8 cellular contexts compared by ENCODE assay signal in the genomic region with DNA sequence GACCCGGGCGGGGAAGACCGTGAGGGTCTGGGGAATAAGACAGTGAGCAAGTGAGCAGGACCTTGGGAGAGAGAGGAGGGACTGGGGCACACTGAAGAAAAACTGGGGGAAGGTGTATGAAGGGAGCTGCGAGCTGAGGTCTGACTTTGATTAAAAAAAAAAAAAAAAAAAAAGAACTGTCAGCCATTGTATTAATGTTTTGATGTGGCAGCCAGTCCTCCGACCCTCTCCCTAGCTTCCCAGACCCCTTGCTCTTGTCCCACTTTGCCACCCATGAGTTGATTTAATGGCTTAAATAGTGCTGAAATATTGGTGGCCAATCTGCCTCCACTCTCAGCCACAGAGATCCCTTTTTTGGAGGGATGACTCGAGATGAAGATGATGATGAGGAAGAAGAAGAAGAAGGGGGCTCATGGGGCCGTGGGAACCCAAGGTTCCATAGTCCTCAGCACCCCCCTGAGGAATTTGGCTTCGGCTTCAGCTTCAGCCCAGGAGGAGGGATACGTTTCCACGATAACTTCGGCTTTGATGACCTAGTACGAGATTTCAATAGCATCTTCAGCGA. TPM values are rescaled to one million over a fixed set of nuclear protein-coding genes. Genes with fewer than 3 reads are reported as not detected.
DNase-seq lines count a peak whose midpoint lies in the region; ATAC-seq and TF ChIP-seq lines count a peak whose summit lies in the region.

No MANE protein-coding gene starts in this region.

- H3K36me3 ChIP-seq in BE2C (peaks cover 25% of the 10 kb centered on the region), duodenal mucosa (ENCODE audit: control insufficient read depth in 1 of 2, insufficient read depth in 2 of 2, low read length in 2 of 2) (peaks cover 22 to 27% of the 10 kb centered on the region in 2 donors)

- H3K4me1 ChIP-seq in BE2C (no peaks in the 10 kb centered on the region), duodenal mucosa (ENCODE audit: control insufficient read depth in 1 of 2, insufficient read depth in 2 of 2, low read length in 2 of 2) (peaks cover 0 to 17% of the 10 kb centered on the region in 2 donors)

- DNase-seq in BE2C (no peak), LNCaP clone FGC (ENCODE audit: low read depth) (no peak), natural killer cell (no peak), NCI-H82 treated with DMSO at 0.1 percent for 48 hours (lab: John Stamatoyannopoulos, UW; ENCODE audit: unreplicated experiment) (no peak), HUDEP-2 (lab: John Stamatoyannopoulos, UW; ENCODE audit: unreplicated experiment in 76 of 76) (no peak)
- no peak for DNase-seq in stimulated activated CD4-positive, alpha-beta T cell treated with anti-CD3 and anti-CD28 coated beads, Interleukin-2, amount 100 ng/mL, for 48 hours

- H3K9me3 ChIP-seq in BE2C (no peaks in the 10 kb centered on the region), duodenal mucosa (ENCODE audit: control insufficient read depth in 1 of 2, low read length in 2 of 2) (no peaks in the 10 kb centered on the region)

- H3K9me3 Mint-ChIP-seq in natural killer cell = no peaks in the 10 kb centered on the region

- peak overlapping the region; percentile 99 for H3K4me3 ChIP-seq in BE2C (ENCODE audit: low read depth, low read length)
- H3K4me3 ChIP-seq in LNCaP clone FGC (ENCODE audit: low read depth, low read length) = peak overlapping the region; percentile 93
- H3K4me3 ChIP-seq in duodenal mucosa (ENCODE audit: low read depth in 1 of 2, low read length in 2 of 2) = peak overlapping the region; percentile 92 to 93

- no peaks in the 10 kb centered on the region for H3K27me3 Mint-ChIP-seq in natural killer cell (ENCODE audit: low read depth in 2 of 2)

- intact Hi-C loops in natural killer cell (cut with micrococcal nuclease) = loop anchor here (1.0 to 2.0 kb wide), 6 partner anchors 53 to 283 kb away; partner anchors contain the start of genes RPS27 and UBAP2L

- H3K27ac Mint-ChIP-seq in natural killer cell = peak overlapping the region; percentile 99 to 100

- H3K9ac ChIP-seq in duodenal mucosa (ENCODE audit: low read depth in 1 of 2, low read length in 2 of 2) = peak overlapping the region; percentile 88 to 94

- H3K36me3 Mint-ChIP-seq in natural killer cell = peaks cover 12% of the 10 kb centered on the region

- no peak for TF ChIP-seq CTCF in BE2C (IDR thresholded peaks at IDR 0.05; ENCODE audit: low read depth, low read length)
- TF ChIP-seq CTCF in LNCaP clone FGC (IDR thresholded peaks at IDR 0.05; ENCODE audit: control insufficient read depth, extremely low read depth, insufficient read depth) = no peak
- TF ChIP-seq CTCF in natural killer cell (IDR thresholded peaks at IDR 0.05) = no peak

- ATAC-seq in natural killer cell (no peak), GM18870 (IDR thresholded peaks at IDR 0.05; ENCODE audit: unreplicated experiment) (no peak)

- H3K4me1 Mint-ChIP-seq in natural killer cell = peaks cover 26% of the 10 kb centered on the region in 2 donors

- H3K4me3 Mint-ChIP-seq in natural killer cell = peak overlapping the region; percentile 98

- peak overlapping the region; percentile 72 for H3K27ac ChIP-seq in duodenal mucosa (ENCODE audit: low read depth, low read length)

- H3K27me3 ChIP-seq in BE2C = no peaks in the 10 kb centered on the region
- H3K27me3 ChIP-seq in duodenal mucosa (ENCODE audit: control insufficient read depth in 1 of 2, insufficient read depth in 2 of 2, low read length in 2 of 2) = no peaks in the 10 kb centered on the region

RNA-seq across cellular contexts. Expression of gene HAX1, which starts 0.7 kb away (rescaled TPM):
- 187 TPM for polyA plus RNA-seq in BE2C (2012; ENCODE audit: insufficient read depth, insufficient read length, low read depth)
- total RNA-seq in natural killer cell = 10 to 100 TPM; 36.5 to 52.8 (median 40.0) TPM

RNA-seq across cellular contexts. Expression of gene AQP10, which starts 47.8 kb away (rescaled TPM):
- polyA plus RNA-seq in BE2C (2012; ENCODE audit: insufficient read depth, insufficient read length, low read depth) = 5.5 TPM
- under 1 TPM in 1 of 3 donors, not detected in 2; 0.82 TPM for total RNA-seq in natural killer cell

RNA-seq across cellular contexts. Expression of gene ATP8B2, which starts 52.2 kb away (rescaled TPM):
- 40.9 TPM for polyA plus RNA-seq in BE2C (2012; ENCODE audit: insufficient read depth, insufficient read length, low read depth)
- 10 to 100 TPM; 47.8 to 67.5 (median 59.3) TPM for total RNA-seq in natural killer cell

RNA-seq across cellular contexts. Expression of gene UBAP2L, which starts 52.3 kb away (rescaled TPM):
- 165 TPM for polyA plus RNA-seq in BE2C (2012; ENCODE audit: insufficient read depth, insufficient read length, low read depth)
- total RNA-seq in natural killer cell = 100 to 1,000 TPM; 195 to 220 (median 218) TPM
